1 cellular context compared by ENCODE assay signal in the genomic region with DNA sequence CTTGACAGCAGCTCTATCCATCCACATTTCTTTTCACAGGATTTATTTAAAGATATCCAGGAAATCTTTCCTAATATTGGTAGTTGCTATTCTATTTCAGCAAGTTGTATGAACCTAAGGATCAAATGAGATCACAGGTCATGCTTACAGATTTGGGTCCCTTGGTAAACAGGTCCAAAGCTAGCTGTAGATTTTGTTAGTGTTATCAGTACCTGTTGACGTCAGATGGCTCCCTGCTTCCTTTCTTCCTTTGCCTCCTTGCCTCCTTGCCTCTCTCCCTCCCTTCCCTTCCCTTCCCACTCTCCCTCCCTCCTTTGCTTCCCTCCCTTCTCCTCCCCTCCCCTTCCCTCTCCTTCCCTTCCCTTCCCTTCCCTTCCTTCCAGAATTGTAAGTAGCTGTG.
TF ChIP-seq lines count a peak whose summit lies in the region.

No MANE protein-coding gene starts in this region.

TF ChIP-seq in GM23338, 12 proteins besides CTCF, POLR2A, EP300 and RAD21 (continued from another document):
- TF ChIP-seq, protein P1, sequence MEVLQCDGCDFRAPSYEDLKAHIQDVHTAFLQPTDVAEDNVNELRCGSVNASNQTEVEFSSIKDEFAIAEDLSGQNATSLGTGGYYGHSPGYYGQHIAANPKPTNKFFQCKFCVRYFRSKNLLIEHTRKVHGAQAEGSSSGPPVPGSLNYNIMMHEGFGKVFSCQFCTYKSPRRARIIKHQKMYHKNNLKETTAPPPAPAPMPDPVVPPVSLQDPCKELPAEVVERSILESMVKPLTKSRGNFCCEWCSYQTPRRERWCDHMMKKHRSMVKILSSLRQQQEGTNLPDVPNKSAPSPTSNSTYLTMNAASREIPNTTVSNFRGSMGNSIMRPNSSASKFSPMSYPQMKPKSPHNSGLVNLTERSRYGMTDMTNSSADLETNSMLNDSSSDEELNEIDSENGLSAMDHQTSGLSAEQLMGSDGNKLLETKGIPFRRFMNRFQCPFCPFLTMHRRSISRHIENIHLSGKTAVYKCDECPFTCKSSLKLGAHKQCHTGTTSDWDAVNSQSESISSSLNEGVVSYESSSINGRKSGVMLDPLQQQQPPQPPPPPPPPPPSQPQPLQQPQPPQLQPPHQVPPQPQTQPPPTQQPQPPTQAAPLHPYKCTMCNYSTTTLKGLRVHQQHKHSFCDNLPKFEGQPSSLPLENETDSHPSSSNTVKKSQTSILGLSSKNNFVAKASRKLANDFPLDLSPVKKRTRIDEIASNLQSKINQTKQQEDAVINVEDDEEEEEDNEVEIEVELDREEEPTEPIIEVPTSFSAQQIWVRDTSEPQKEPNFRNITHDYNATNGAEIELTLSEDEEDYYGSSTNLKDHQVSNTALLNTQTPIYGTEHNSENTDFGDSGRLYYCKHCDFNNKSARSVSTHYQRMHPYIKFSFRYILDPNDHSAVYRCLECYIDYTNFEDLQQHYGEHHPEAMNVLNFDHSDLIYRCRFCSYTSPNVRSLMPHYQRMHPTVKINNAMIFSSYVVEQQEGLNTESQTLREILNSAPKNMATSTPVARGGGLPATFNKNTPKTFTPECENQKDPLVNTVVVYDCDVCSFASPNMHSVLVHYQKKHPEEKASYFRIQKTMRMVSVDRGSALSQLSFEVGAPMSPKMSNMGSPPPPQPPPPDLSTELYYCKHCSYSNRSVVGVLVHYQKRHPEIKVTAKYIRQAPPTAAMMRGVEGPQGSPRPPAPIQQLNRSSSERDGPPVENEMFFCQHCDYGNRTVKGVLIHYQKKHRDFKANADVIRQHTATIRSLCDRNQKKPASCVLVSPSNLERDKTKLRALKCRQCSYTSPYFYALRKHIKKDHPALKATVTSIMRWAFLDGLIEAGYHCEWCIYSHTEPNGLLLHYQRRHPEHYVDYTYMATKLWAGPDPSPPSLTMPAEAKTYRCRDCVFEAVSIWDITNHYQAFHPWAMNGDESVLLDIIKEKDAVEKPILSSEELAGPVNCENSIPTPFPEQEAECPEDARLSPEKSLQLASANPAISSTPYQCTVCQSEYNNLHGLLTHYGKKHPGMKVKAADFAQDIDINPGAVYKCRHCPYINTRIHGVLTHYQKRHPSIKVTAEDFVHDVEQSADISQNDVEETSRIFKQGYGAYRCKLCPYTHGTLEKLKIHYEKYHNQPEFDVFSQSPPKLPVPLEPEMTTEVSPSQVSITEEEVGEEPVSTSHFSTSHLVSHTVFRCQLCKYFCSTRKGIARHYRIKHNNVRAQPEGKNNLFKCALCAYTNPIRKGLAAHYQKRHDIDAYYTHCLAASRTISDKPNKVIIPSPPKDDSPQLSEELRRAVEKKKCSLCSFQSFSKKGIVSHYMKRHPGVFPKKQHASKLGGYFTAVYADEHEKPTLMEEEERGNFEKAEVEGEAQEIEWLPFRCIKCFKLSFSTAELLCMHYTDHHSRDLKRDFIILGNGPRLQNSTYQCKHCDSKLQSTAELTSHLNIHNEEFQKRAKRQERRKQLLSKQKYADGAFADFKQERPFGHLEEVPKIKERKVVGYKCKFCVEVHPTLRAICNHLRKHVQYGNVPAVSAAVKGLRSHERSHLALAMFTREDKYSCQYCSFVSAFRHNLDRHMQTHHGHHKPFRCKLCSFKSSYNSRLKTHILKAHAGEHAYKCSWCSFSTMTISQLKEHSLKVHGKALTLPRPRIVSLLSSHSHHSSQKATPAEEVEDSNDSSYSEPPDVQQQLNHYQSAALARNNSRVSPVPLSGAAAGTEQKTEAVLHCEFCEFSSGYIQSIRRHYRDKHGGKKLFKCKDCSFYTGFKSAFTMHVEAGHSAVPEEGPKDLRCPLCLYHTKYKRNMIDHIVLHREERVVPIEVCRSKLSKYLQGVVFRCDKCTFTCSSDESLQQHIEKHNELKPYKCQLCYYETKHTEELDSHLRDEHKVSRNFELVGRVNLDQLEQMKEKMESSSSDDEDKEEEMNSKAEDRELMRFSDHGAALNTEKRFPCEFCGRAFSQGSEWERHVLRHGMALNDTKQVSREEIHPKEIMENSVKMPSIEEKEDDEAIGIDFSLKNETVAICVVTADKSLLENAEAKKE (CRISPR knock-in tag; IDR thresholded peaks at IDR 0.05): no peak
- TF ChIP-seq STAT1 (IDR thresholded peaks at IDR 0.05; ENCODE audit: unreplicated experiment): no peak
- TF ChIP-seq NANOG (IDR thresholded peaks at IDR 0.05; ENCODE audit: borderline replicate concordance): no peak
- no peak for TF ChIP-seq ETS1 (IDR thresholded peaks at IDR 0.05)
- no peak for TF ChIP-seq JUNB (IDR thresholded peaks at IDR 0.05; ENCODE audit: unreplicated experiment)
- no peak for TF ChIP-seq REST (IDR thresholded peaks at IDR 0.05; ENCODE audit: unreplicated experiment)
- no peak for TF ChIP-seq EZH2 (IDR thresholded peaks at IDR 0.05; ENCODE audit: low read depth, unreplicated experiment)
